Comparison of ENCODE assay signal across 9 cellular contexts in genomic region chr10:29849434-29849833, GRCh38.
DNase-seq lines count a peak whose midpoint lies in the region; ATAC-seq, FAIRE-seq and TF ChIP-seq lines count a peak whose summit lies in the region.
"Had no signal": no experiment of that assay in that cellular context is flagged by ENCODE, and none has a peak within 500 bp of the region (broad histone marks: within the 10 kb centered on the region; RNA-seq: fewer than 3 reads in every experiment).

No MANE protein-coding gene starts in this region.

- 37% methylated on average over 5 of the region's 5 CpGs for WGBS in HepG2 (ENCODE audit: low lambda C conversion rate)
- 44% methylated on average over 5 of the region's 5 CpGs; no CpG with 5 or more reads in 1 of the 2 donors for WGBS in transverse colon (ENCODE audit: low coverage in 1 of 2), 2 donors

- ATAC-seq in HepG2: no peak; the same call in 2 of the 3 replicates
- ATAC-seq in esophagus mucosa: no peak
- no peak for ATAC-seq in HG03159 (IDR thresholded peaks at IDR 0.05; ENCODE audit: unreplicated experiment)

- no peak for TF ChIP-seq RAD21 in HepG2 (CRISPR knock-in tag; IDR thresholded peaks at IDR 0.05)

- H3K27ac ChIP-seq in HepG2 (ENCODE audit: extremely low read length, insufficient read depth, low read length) (no peak overlapping the region), transverse colon (peak overlapping the region; percentile 66 to 88 (median 78))

- no peak for TF ChIP-seq CTCF in astrocyte of the spinal cord (IDR thresholded peaks at IDR 0.05; ENCODE audit: low read depth, low read length)
- no peak for TF ChIP-seq CTCF in HepG2 (CRISPR knock-in tag; IDR thresholded peaks at IDR 0.05)
- no peak for TF ChIP-seq CTCF in transverse colon (IDR thresholded peaks at IDR 0.05)

- H3K4me1 ChIP-seq in HepG2 (ENCODE audit: insufficient read depth, low read length): no peaks in the 10 kb centered on the region
- peaks cover 0 to 12% (median 0%) of the 10 kb centered on the region in 4 donors for H3K4me1 ChIP-seq in transverse colon

- no peaks in the 10 kb centered on the region for H4K20me1 ChIP-seq in HepG2 (ENCODE audit: insufficient read depth, low read length)

- DNase-seq in KBM-7: peak; percentile 86
- peak; percentile 93 for DNase-seq in astrocyte of the spinal cord (ENCODE audit: low read depth, low spot score)
- no peak for DNase-seq in HepG2 (ENCODE audit: low spot score)
- no peak for DNase-seq in transverse colon
- DNase-seq in erythroblast (lab: John Stamatoyannopoulos, UW): no peak
- DNase-seq: activated gamma-delta T cell treated with Interleukin-2 at 50 U/mL for 16 hours, SIG-M5 had no signal

- no peak for FAIRE-seq in HepG2 (lab: Jason Lieb, UNC)

- POLR2A ChIA-PET in HepG2 (lab: Yijun Ruan, JAX): no interaction called here

- BruUV-seq in HepG2 (replicated peaks; lab: Mats Ljungman, UMichigan): no TSS peak

- TF ChIP-seq POLR2A in HepG2 (IDR thresholded peaks at IDR 0.05; ENCODE audit: insufficient read depth in 1 of 2, low read depth in 2 of 2, low read length in 2 of 2) (no peak), transverse colon (IDR thresholded peaks at IDR 0.05) (no peak), erythroblast (IDR thresholded peaks at IDR 0.05; ENCODE audit: low read length) (no peak)

- CTCF ChIA-PET in HepG2 (lab: Yijun Ruan, JAX; ENCODE audit: low intra/inter-chr PET ratio, low total read pairs): no interaction called here

- H2AFZ ChIP-seq in HepG2 (ENCODE audit: low read length): no peak overlapping the region

- peak overlapping the region; percentile 41 for H3K4me2 ChIP-seq in HepG2 (ENCODE audit: low read depth, low read length)

- no peak for TF ChIP-seq EP300 in HepG2 (IDR thresholded peaks at IDR 0.05; ENCODE audit: low read depth in 2 of 2, low read length in 2 of 2)
- TF ChIP-seq EP300 in HepG2 (CRISPR knock-in tag; IDR thresholded peaks at IDR 0.05; ENCODE audit: borderline replicate concordance): no peak
- no peak for TF ChIP-seq EP300 in transverse colon (IDR thresholded peaks at IDR 0.05; ENCODE audit: low read depth)

- H3K4me3 ChIP-seq in astrocyte of the spinal cord (ENCODE audit: low read depth, low read length): no peak overlapping the region
- no peak overlapping the region for H3K4me3 ChIP-seq in HepG2 (replicated peaks in 1 of 3; ENCODE audit: insufficient read depth in 1 of 3, low read depth in 2 of 3, low read length in 3 of 3)
- H3K4me3 ChIP-seq in transverse colon: peak overlapping the region in 1 of 4 donors; percentile 2

- intact Hi-C loops in HepG2 (cut with micrococcal nuclease; ENCODE audit: unreplicated experiment) (no loop called here), transverse colon (cut with DNase I; ENCODE audit: low total_unique reads) (no loop called here)

- H3K9me3 ChIP-seq in HepG2 (ENCODE audit: low read length) (no peaks in the 10 kb centered on the region), transverse colon (no peaks in the 10 kb centered on the region)

- H3K36me3 ChIP-seq in HepG2 (replicated peaks in 1 of 2; ENCODE audit: control insufficient read depth in 1 of 2, insufficient read depth in 2 of 2, low read length in 2 of 2): no peaks in the 10 kb centered on the region
- no peaks in the 10 kb centered on the region for H3K36me3 ChIP-seq in transverse colon

- no peak overlapping the region for H3K9ac ChIP-seq in HepG2 (ENCODE audit: insufficient read depth, low read depth, low read length)

- in situ Hi-C loops in KBM-7 (cut with MboI; ENCODE audit: low pct_unique_long_range_greater_than_20kb, low sequenced_read_pairs) (no loop called here), astrocyte of the spinal cord (cut with HindIII; ENCODE audit: low sequenced_read_pairs) (no loop called here), HepG2 (cut with HindIII; ENCODE audit: extremely low pct_ligation_motif_present, low pct_unique_long_range_greater_than_20kb) (no loop called here), transverse colon (cut with MboI; ENCODE audit: low pct_ligation_motif_present in 1 of 4, low pct_unique_long_range_greater_than_20kb in 1 of 4, low sequenced_read_pairs in 3 of 4) (no loop called here)

- no peaks in the 10 kb centered on the region for H3K79me2 ChIP-seq in HepG2 (ENCODE audit: insufficient read depth, low read length)

- H3K27me3 ChIP-seq in HepG2 (ENCODE audit: control insufficient read depth in 1 of 2, insufficient read depth in 2 of 2, low read length in 2 of 2) (no peaks in the 10 kb centered on the region), transverse colon (no peaks in the 10 kb centered on the region)

TF ChIP-seq in HepG2, 621 proteins besides CTCF, POLR2A, EP300 and RAD21:
- no peak for TF ChIP-seq EHMT2 (IDR thresholded peaks at IDR 0.05; ENCODE audit: borderline replicate concordance, low read depth, low read length)
- TF ChIP-seq GABPA (IDR thresholded peaks at IDR 0.05; ENCODE audit: low read depth, low read length): no peak
- peak; percentile 27; the same call in 1 of the 2 replicates for TF ChIP-seq GABPA (CRISPR knock-in tag; IDR thresholded peaks at IDR 0.05; ENCODE audit: low read depth)
- TF ChIP-seq ETV5 (CRISPR knock-in tag; IDR thresholded peaks at IDR 0.05; ENCODE audit: borderline replicate concordance): peak; percentile 33; the same call in 1 of the 2 replicates

Comparison
In these comparisons a context has a peak if more than half of its experiments do, and no peak if none do; other contexts are left out.
1. DNase-seq: peak in KBM-7 (single experiment) and astrocyte of the spinal cord (single experiment); none in HepG2 (single experiment), transverse colon (single experiment) and erythroblast (0 of 2).